20 cellular contexts compared by ENCODE assay signal in the genomic region with DNA sequence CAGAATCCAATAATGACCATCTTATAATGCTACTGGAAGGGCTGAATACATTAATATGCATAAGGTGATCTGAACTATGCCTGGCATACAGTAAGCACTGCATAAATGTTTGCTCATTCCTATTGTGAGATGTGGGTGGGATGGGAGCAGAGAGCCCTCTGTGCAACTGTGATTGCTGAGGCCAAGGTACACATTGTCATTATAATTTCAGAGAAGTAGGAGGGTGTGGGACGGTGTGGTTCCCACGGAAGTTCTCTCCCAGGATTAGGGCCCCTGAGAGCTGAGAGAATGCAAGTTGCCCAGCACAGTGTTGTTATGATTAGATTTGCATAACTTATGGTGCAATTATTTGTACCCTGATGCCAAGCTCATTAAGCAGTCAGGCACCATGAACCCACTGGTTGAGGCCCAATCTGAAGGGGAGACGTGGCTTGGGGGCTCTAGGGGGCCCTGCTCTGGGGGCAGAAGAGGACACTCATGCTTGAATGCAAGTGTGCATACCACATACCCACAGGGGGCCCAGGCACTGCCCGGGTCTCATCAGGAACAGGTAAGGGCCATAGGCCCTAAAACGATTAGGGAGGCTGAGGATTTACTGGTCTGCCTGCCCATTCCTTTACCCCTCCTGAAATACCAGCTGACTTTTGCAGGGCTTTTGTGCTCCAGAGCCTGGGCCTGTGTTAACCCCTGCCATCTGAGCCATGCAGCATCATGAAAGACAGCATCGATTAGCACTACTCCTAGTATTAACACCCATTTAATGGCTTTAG.
A peak's percentile ranks its signal among the peaks of the same experiment; 100 is the strongest.
DNase-seq lines count a peak whose midpoint lies in the region; ATAC-seq and TF ChIP-seq lines count a peak whose summit lies in the region.
"Had no signal": no experiment of that assay in that cellular context is flagged by ENCODE, and none has a peak within 500 bp of the region (broad histone marks: within the 10 kb centered on the region; RNA-seq: fewer than 3 reads in every experiment).

No MANE protein-coding gene starts in this region.

- TF ChIP-seq CTCF in heart right ventricle (IDR thresholded peaks at IDR 0.05) (no peak), mucosa of descending colon (IDR thresholded peaks at IDR 0.05) (no peak), neural progenitor cell (IDR thresholded peaks at IDR 0.05) (no peak)

- H2AFZ ChIP-seq in neural progenitor cell (replicated peaks), result no peak overlapping the region

- intact Hi-C loops in Right ventricle myocardium inferior (cut with DNase I) (no loop called here), heart right ventricle (cut with DNase I) (no loop called here), mucosa of descending colon (cut with DNase I, micrococcal nuclease) (no loop called here)

- H3F3A ChIP-seq in neural progenitor cell (ENCODE audit: low read depth), result no peaks in the 10 kb centered on the region

- H3K9me3 ChIP-seq in heart right ventricle, result no peaks in the 10 kb centered on the region
- H3K9me3 ChIP-seq in NT2/D1 (ENCODE audit: insufficient read depth, low read length), result no peaks in the 10 kb centered on the region
- no peaks in the 10 kb centered on the region for H3K9me3 ChIP-seq in mucosa of descending colon
- no peaks in the 10 kb centered on the region for H3K9me3 ChIP-seq in neural progenitor cell (ENCODE audit: low read depth)
- H3K9me3 ChIP-seq: A549, BLaER1, HAP-1 had no signal

- no peak overlapping the region for H3K27ac Mint-ChIP-seq in neural progenitor cell
- H3K27ac Mint-ChIP-seq: CD14-positive monocyte; CD4-positive, alpha-beta memory T cell had no signal

- no peak overlapping the region for H3K4me3 ChIP-seq in heart right ventricle
- no peak overlapping the region for H3K4me3 ChIP-seq in NT2/D1 (ENCODE audit: insufficient read length, low read depth)
- H3K4me3 ChIP-seq in mucosa of descending colon, result no peak overlapping the region
- H3K4me3 ChIP-seq in neural progenitor cell, result no peak overlapping the region
- H3K4me3 ChIP-seq: A549, BLaER1, GM12878, HAP-1 had no signal

- H3K36me3 Mint-ChIP-seq in neural progenitor cell, result no peaks in the 10 kb centered on the region
- H3K36me3 Mint-ChIP-seq: CD14-positive monocyte; CD4-positive, alpha-beta memory T cell had no signal

- H3K79me2 ChIP-seq in neural progenitor cell (ENCODE audit: low read depth), result no peaks in the 10 kb centered on the region

- no peak overlapping the region for H3K4me3 Mint-ChIP-seq in neural progenitor cell
- H3K4me3 Mint-ChIP-seq: CD14-positive monocyte; CD4-positive, alpha-beta memory T cell had no signal

- H3K9ac ChIP-seq in NT2/D1 (ENCODE audit: insufficient read length, low read depth) (no peak overlapping the region), neural progenitor cell (no peak overlapping the region)
- H3K9ac ChIP-seq: BLaER1 had no signal

- DNase-seq in Right ventricle myocardium inferior (ENCODE audit: missing footprints), result peak; percentile 55
- no peak for DNase-seq in heart right ventricle
- DNase-seq in NT2/D1 (ENCODE audit: low read depth, low spot score), result peak; percentile 55
- DNase-seq in mucosa of descending colon, result no peak
- no peak for DNase-seq in NCI-H82 (lab: John Stamatoyannopoulos, UW)
- no peak for DNase-seq in COR-L47 (lab: John Stamatoyannopoulos, UW)
- DNase-seq in neural progenitor cell (ENCODE audit: low spot score), result no peak
- no peak for DNase-seq in NCI-H187 treated with DMSO at 0.1 percent for 48 hours (lab: John Stamatoyannopoulos, UW)
- DNase-seq: AML-193; Calu3; CD4-positive, alpha-beta memory T cell; DMS53; DND-41; EL had no signal

- peak overlapping the region in 1 of 10 donors; percentile 16 for H3K27ac ChIP-seq in heart right ventricle
- no peak overlapping the region for H3K27ac ChIP-seq in neural progenitor cell
- H3K27ac ChIP-seq: 22Rv1, A549, BLaER1 had no signal

- H3K27me3 ChIP-seq in heart right ventricle (no peaks in the 10 kb centered on the region), NT2/D1 (ENCODE audit: insufficient read depth, insufficient read length) (peaks cover 6% of the 10 kb centered on the region), neural progenitor cell (no peaks in the 10 kb centered on the region)
- H3K27me3 ChIP-seq: BLaER1 had no signal

- no peak overlapping the region for H3K4me2 ChIP-seq in neural progenitor cell
- H3K4me2 ChIP-seq: A549, BLaER1 had no signal

- H3K36me3 ChIP-seq in heart right ventricle (no peaks in the 10 kb centered on the region), NT2/D1 (ENCODE audit: insufficient read depth, insufficient read length, low read length) (no peaks in the 10 kb centered on the region), mucosa of descending colon (ENCODE audit: low read depth) (no peaks in the 10 kb centered on the region), neural progenitor cell (no peaks in the 10 kb centered on the region)
- H3K36me3 ChIP-seq: BLaER1, HAP-1 had no signal

- H3K27me3 Mint-ChIP-seq in neural progenitor cell (ENCODE audit: insufficient read depth, low read depth), result peaks cover 5% of the 10 kb centered on the region

- ATAC-seq in Right ventricle myocardium inferior (no peak), heart right ventricle (no peak), mucosa of descending colon (peak; percentile 52)
- ATAC-seq: A549, GM12878 had no signal

- H3K4me1 ChIP-seq in heart right ventricle (peaks cover 0 to 15% (median 10%) of the 10 kb centered on the region in 9 donors), NT2/D1 (ENCODE audit: insufficient read depth, insufficient read length) (no peaks in the 10 kb centered on the region), mucosa of descending colon (ENCODE audit: low read depth) (no peaks in the 10 kb centered on the region), neural progenitor cell (peaks cover 9% of the 10 kb centered on the region)
- H3K4me1 ChIP-seq: A549, BLaER1, HAP-1 had no signal

- no peaks in the 10 kb centered on the region for H3K9me3 Mint-ChIP-seq in neural progenitor cell

- peaks cover 11% of the 10 kb centered on the region for H3K4me1 Mint-ChIP-seq in neural progenitor cell
- H3K4me1 Mint-ChIP-seq: CD4-positive, alpha-beta memory T cell had no signal

- 80 to 84% methylated on average over 6 of the region's 6 CpGs for WGBS in heart right ventricle, 2 donors

- no peaks in the 10 kb centered on the region for H4K20me1 ChIP-seq in neural progenitor cell (ENCODE audit: low read depth)
- H4K20me1 ChIP-seq: BLaER1 had no signal

Comparison
In these comparisons a context has a peak if more than half of its experiments do, and no peak if none do; other contexts are left out.
1. DNase-seq: peak in Right ventricle myocardium inferior (single experiment) and NT2/D1 (single experiment); none in heart right ventricle (0 of 2), mucosa of descending colon (0 of 3), NCI-H82 (single experiment), COR-L47 (single experiment), neural progenitor cell (single experiment) and NCI-H187 treated with DMSO at 0.1 percent for 48 hours (single experiment).